10 cellular contexts compared by ENCODE assay signal in the genomic region with DNA sequence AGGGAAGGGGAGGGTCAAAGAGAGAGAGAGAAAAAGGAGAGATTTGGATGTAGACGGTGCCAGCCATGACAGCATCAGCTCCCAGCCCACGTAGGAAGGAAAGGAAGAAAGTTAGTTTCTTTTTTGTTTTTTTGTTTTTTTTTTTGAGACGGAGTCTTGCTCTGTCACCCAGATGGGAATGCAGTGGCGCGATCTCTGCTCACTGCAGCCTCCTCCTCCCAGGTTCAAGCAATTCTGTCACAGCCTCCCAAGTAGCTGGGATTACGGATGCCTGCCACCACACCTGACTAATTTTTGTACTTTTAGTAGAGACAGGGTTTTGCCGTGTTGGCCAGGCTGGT. TPM values are rescaled to one million over a fixed set of nuclear protein-coding genes. Genes with fewer than 3 reads are reported as not detected.
DNase-seq lines count a peak whose midpoint lies in the region; ATAC-seq and TF ChIP-seq lines count a peak whose summit lies in the region.
"Had no signal": no experiment of that assay in that cellular context is flagged by ENCODE, and none has a peak within 500 bp of the region (broad histone marks: within the 10 kb centered on the region; RNA-seq: fewer than 3 reads in every experiment).

No MANE protein-coding gene starts in this region.

- WGBS in psoas muscle, 3 donors: 61 to 73% (median 66%) methylated on average over 7 of the region's 7 CpGs

- DNase-seq in CD14-positive monocyte (ENCODE audit: low spot score) (no peak), colonic mucosa (no peak), psoas muscle (no peak), kidney glomerular epithelial cell (lab: John Stamatoyannopoulos, UW) (no peak), NCI-H510A treated with DMSO at 0.1 percent for 48 hours (lab: John Stamatoyannopoulos, UW) (no peak)
- DNase-seq: body of pancreas, DMS 273 treated with DMSO at 0.1 percent for 48 hours had no signal

- ATAC-seq in psoas muscle: no peak
- no peak for ATAC-seq in GM18502 (IDR thresholded peaks at IDR 0.05; ENCODE audit: poor library complexity, unreplicated experiment)
- ATAC-seq: body of pancreas had no signal

- peak overlapping the region; percentile 56 for H3K27ac ChIP-seq in KOPT-K1 (ENCODE audit: low read depth, low read length, poor library complexity, severe bottlenecking)
- H3K27ac ChIP-seq in colonic mucosa: peak overlapping the region; percentile 25
- H3K27ac ChIP-seq in psoas muscle: peak overlapping the region; percentile 70
- H3K27ac ChIP-seq: SK-N-MC had no signal

- peaks cover 25% of the 10 kb centered on the region for H3K4me1 ChIP-seq in colonic mucosa
- H3K4me1 ChIP-seq in psoas muscle: peaks cover 88% of the 10 kb centered on the region

- H3K27ac Mint-ChIP-seq in CD14-positive monocyte: peak overlapping the region in 6 of 7 donors; percentile 54 to 98 (median 78)

- H3K4me3 Mint-ChIP-seq in CD14-positive monocyte: peak overlapping the region in 1 of 2 donors; percentile 2

- peaks cover 20 to 27% of the 10 kb centered on the region in 2 donors for H3K36me3 Mint-ChIP-seq in CD14-positive monocyte

- H3K9ac ChIP-seq in colonic mucosa (ENCODE audit: low read depth in 2 of 2, low read length in 2 of 2): no peak overlapping the region

- intact Hi-C loops in CD14-positive monocyte (cut with micrococcal nuclease) (no loop called here), colonic mucosa (cut with DNase I) (no loop called here), psoas muscle (cut with DNase I) (no loop called here)

- no peaks in the 10 kb centered on the region for H3K36me3 ChIP-seq in KOPT-K1 (ENCODE audit: insufficient read depth, low read length)
- no peaks in the 10 kb centered on the region for H3K36me3 ChIP-seq in colonic mucosa
- no peaks in the 10 kb centered on the region for H3K36me3 ChIP-seq in psoas muscle (ENCODE audit: insufficient read depth in 1 of 2, low read depth in 1 of 2)

- H3K4me3 ChIP-seq in colonic mucosa: no peak overlapping the region
- H3K4me3 ChIP-seq in psoas muscle: no peak overlapping the region
- H3K4me3 ChIP-seq: body of pancreas, SK-N-MC had no signal

- H3K27me3 Mint-ChIP-seq in CD14-positive monocyte (ENCODE audit: low read depth in 3 of 3): peaks cover 0 to 5% (median 0%) of the 10 kb centered on the region in 3 donors

- TF ChIP-seq CTCF in CD14-positive monocyte (IDR thresholded peaks at IDR 0.05) (no peak), colonic mucosa (IDR thresholded peaks at IDR 0.05) (no peak), psoas muscle (IDR thresholded peaks at IDR 0.05) (no peak)

- no peaks in the 10 kb centered on the region for H3K9me3 Mint-ChIP-seq in CD14-positive monocyte

- H3K9me3 ChIP-seq in KOPT-K1 (ENCODE audit: insufficient read depth, low read length, poor library complexity, severe bottlenecking) (no peaks in the 10 kb centered on the region), colonic mucosa (no peaks in the 10 kb centered on the region), psoas muscle (no peaks in the 10 kb centered on the region)
- H3K9me3 ChIP-seq: body of pancreas had no signal

- H3K27me3 ChIP-seq in colonic mucosa: no peaks in the 10 kb centered on the region
- no peaks in the 10 kb centered on the region for H3K27me3 ChIP-seq in psoas muscle (ENCODE audit: insufficient read depth in 3 of 3, low read length in 2 of 3)
- H3K27me3 ChIP-seq: body of pancreas had no signal

- H3K4me1 Mint-ChIP-seq in CD14-positive monocyte: peaks cover 77% of the 10 kb centered on the region

RNA-seq across cellular contexts. Expression of gene ELL, which starts 27.6 kb away (rescaled TPM):
- polyA plus RNA-seq in CD14-positive monocyte (10 to 100 TPM; 12.2 to 12.6 TPM), psoas muscle (10 to 100 TPM in 1 of 3 donors, 1 to 10 TPM in 2; 7.5 to 12.3 (median 9.2) TPM)
- total RNA-seq in colonic mucosa (10 to 100 TPM; 16.3 to 18.6 TPM), psoas muscle (10 to 100 TPM; 17.5 to 40.2 (median 24.9) TPM)

RNA-seq across cellular contexts. Expression of gene FKBP8, which starts 49.1 kb away (rescaled TPM):
- polyA plus RNA-seq in CD14-positive monocyte (10 to 100 TPM; 78.0 to 81.2 TPM), psoas muscle (100 to 1,000 TPM in 2 of 3 donors, 10 to 100 TPM in 1; 92.8 to 143 (median 138) TPM)
- total RNA-seq in colonic mucosa (100 to 1,000 TPM; 190 to 200 TPM), psoas muscle (100 to 1,000 TPM in 2 of 4 donors, 10 to 100 TPM in 2; 94.4 to 137 (median 113) TPM)

RNA-seq across cellular contexts. Expression of gene ISYNA1, which starts 56.3 kb away (rescaled TPM):
- polyA plus RNA-seq in CD14-positive monocyte: not detected
- 10 to 100 TPM; 17.7 to 25.7 TPM for total RNA-seq in colonic mucosa
- 10 to 100 TPM in 3 of 4 donors, 1 to 10 TPM in 1; 9.8 to 17.0 (median 10.9) TPM for total RNA-seq in psoas muscle
- 1 to 10 TPM; 6.3 to 8.6 (median 8.0) TPM for polyA plus RNA-seq in psoas muscle
